Comparison of ENCODE assay signal across 1 cellular context in genomic region chr14:54818201-54819133, GRCh38.
TF ChIP-seq lines count a peak whose summit lies in the region.

No MANE protein-coding gene starts in this region.

TF ChIP-seq in HEK293, 187 proteins besides CTCF, POLR2A, EP300 and RAD21 (continued from another document and continues in another):
- no peak for TF ChIP-seq REST (tag by site-specific recombination; IDR thresholded peaks at IDR 0.05)
- TF ChIP-seq ZNF19 (tag by site-specific recombination; IDR thresholded peaks at IDR 0.05; ENCODE audit: low read depth), result no peak
- TF ChIP-seq ZXDB (tag by site-specific recombination; IDR thresholded peaks at IDR 0.05), result peak; percentile 48; the same call in 1 of the 2 replicates
- no peak for TF ChIP-seq ZNF16 (tag by site-specific recombination; IDR thresholded peaks at IDR 0.05; ENCODE audit: low read depth)
- TF ChIP-seq KLF16 (tag by site-specific recombination; IDR thresholded peaks at IDR 0.05), result no peak
- no peak for TF ChIP-seq ZNF624 (tag by site-specific recombination; IDR thresholded peaks at IDR 0.05)
- TF ChIP-seq ZNF148 (tag by site-specific recombination; IDR thresholded peaks at IDR 0.05; ENCODE audit: borderline replicate concordance), result no peak
- no peak for TF ChIP-seq ZNF10 (tag by site-specific recombination; IDR thresholded peaks at IDR 0.05)
- TF ChIP-seq ZNF280C (tag by site-specific recombination; IDR thresholded peaks at IDR 0.05), result no peak
- no peak for TF ChIP-seq ZNF155 (tag by site-specific recombination; IDR thresholded peaks at IDR 0.05)
- no peak for TF ChIP-seq ZNF214 (tag by site-specific recombination; IDR thresholded peaks at IDR 0.05; ENCODE audit: borderline replicate concordance)
- no peak for TF ChIP-seq ZNF175 (tag by site-specific recombination; IDR thresholded peaks at IDR 0.05)
- TF ChIP-seq TCF7L2 (IDR thresholded peaks at IDR 0.05; ENCODE audit: borderline replicate concordance, low read depth, low read length), result peak; percentile 94; the same call in 1 of the 2 replicates
- no peak for TF ChIP-seq PBX3 (CRISPR knock-in tag; IDR thresholded peaks at IDR 0.05)
- TF ChIP-seq ZBTB44 (tag by site-specific recombination; IDR thresholded peaks at IDR 0.05), result peak; percentile 82; the same call in 1 of the 2 replicates
- TF ChIP-seq BCL11B (tag by site-specific recombination; IDR thresholded peaks at IDR 0.05; ENCODE audit: low read depth), result no peak
- TF ChIP-seq MEIS1 (CRISPR knock-in tag; IDR thresholded peaks at IDR 0.05; ENCODE audit: borderline replicate concordance), result no peak
- 0 out of 2 replicates have a peak, but pooled peaks have one; percentile 40 for TF ChIP-seq ZSCAN23 (tag by site-specific recombination; IDR thresholded peaks at IDR 0.05)
- TF ChIP-seq ZNF837 (tag by site-specific recombination; IDR thresholded peaks at IDR 0.05), result no peak
- TF ChIP-seq ZNF776 (tag by site-specific recombination; IDR thresholded peaks at IDR 0.05; ENCODE audit: borderline replicate concordance), result no peak
- no peak for TF ChIP-seq ZNF623 (tag by site-specific recombination; IDR thresholded peaks at IDR 0.05)
- TF ChIP-seq MZF1 (tag by site-specific recombination; IDR thresholded peaks at IDR 0.05; ENCODE audit: borderline replicate concordance), result no peak
- TF ChIP-seq KLF8 (tag by site-specific recombination; IDR thresholded peaks at IDR 0.05), result no peak
- peak; percentile 32 for TF ChIP-seq ZNF529 (tag by site-specific recombination; IDR thresholded peaks at IDR 0.05; ENCODE audit: insufficient replicate concordance)
- TF ChIP-seq ZNF513 (tag by site-specific recombination; IDR thresholded peaks at IDR 0.05), result no peak
- TF ChIP-seq KLF7 (tag by site-specific recombination; IDR thresholded peaks at IDR 0.05; ENCODE audit: borderline replicate concordance), result no peak
- TF ChIP-seq ZNF433 (tag by site-specific recombination; IDR thresholded peaks at IDR 0.05; ENCODE audit: low read depth), result no peak
- peak; percentile 72; the same call in 1 of the 2 replicates for TF ChIP-seq GFI1B (tag by site-specific recombination; IDR thresholded peaks at IDR 0.05)
- TF ChIP-seq ZBTB17 (tag by site-specific recombination; IDR thresholded peaks at IDR 0.05), result peak; percentile 94
- 0 out of 2 replicates have a peak, but pooled peaks have one; percentile 23 for TF ChIP-seq HIC1 (tag by site-specific recombination; IDR thresholded peaks at IDR 0.05)
- no peak for TF ChIP-seq ZNF146 (tag by site-specific recombination; IDR thresholded peaks at IDR 0.05)
- TF ChIP-seq ZBTB11 (tag by site-specific recombination; conservative IDR thresholded peaks at IDR 0.05; ENCODE audit: low read depth), result no peak
- TF ChIP-seq ZFP3 (tag by site-specific recombination; IDR thresholded peaks at IDR 0.05; ENCODE audit: low read depth), result no peak
- TF ChIP-seq ZNF548 (tag by site-specific recombination; IDR thresholded peaks at IDR 0.05), result no peak
- peak; percentile 73 for TF ChIP-seq WT1 (tag by site-specific recombination; IDR thresholded peaks at IDR 0.05)
- peak; percentile 81 for TF ChIP-seq ZEB2 (tag by site-specific recombination; IDR thresholded peaks at IDR 0.05)
- no peak for TF ChIP-seq HOXC10 (CRISPR knock-in tag; IDR thresholded peaks at IDR 0.05)
- peak; percentile 38; the same call in 1 of the 2 replicates for TF ChIP-seq ZNF639 (tag by site-specific recombination; IDR thresholded peaks at IDR 0.05)
- no peak for TF ChIP-seq ZNF426 (tag by site-specific recombination; IDR thresholded peaks at IDR 0.05)
- TF ChIP-seq ZNF561 (tag by site-specific recombination; IDR thresholded peaks at IDR 0.05; ENCODE audit: borderline replicate concordance), result no peak; the same call in none of the 2 replicates
